Comparison of ENCODE assay signal across 16 cellular contexts in the genomic region with DNA sequence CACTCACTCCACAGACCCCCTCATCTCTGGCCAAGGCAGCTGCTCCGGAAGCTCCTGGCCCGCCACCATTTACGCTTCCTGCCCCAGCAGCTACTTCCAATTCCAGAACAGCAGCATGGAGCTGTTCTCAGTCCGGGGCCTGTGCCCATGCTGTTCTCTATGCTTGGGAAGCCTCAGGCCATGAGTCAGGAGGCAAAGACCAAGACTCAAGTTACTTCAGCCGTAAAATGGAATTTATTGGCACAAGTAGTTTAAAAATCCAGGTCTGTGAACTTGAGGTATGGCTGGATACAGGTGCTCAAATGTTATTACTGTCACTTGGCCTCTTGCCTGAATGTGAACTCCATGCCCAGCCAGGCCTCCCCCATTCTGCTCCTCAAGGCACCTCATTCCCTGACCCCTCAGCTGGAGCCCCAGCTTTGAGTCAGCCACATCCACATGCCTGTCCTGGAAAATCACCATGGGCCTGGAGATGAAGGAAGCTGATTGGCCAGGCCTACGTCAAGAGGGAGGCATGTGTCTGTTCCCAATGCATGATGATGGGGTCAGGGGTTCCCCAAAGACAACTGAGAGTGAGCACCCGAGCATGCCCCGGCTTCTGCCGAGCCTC. TPM values are rescaled to one million over a fixed set of nuclear protein-coding genes. Genes with fewer than 3 reads are reported as not detected.
DNase-seq lines count a peak whose midpoint lies in the region; ATAC-seq and TF ChIP-seq lines count a peak whose summit lies in the region.
"Had no signal": no experiment of that assay in that cellular context is flagged by ENCODE, and none has a peak within 500 bp of the region (broad histone marks: within the 10 kb centered on the region; RNA-seq: fewer than 3 reads in every experiment).

No MANE protein-coding gene starts in this region.

- H3K27me3 ChIP-seq in mesendoderm (ENCODE audit: insufficient read depth, low read length, poor library complexity), result no peaks in the 10 kb centered on the region

- no peaks in the 10 kb centered on the region for H3K36me3 ChIP-seq in mesendoderm (ENCODE audit: control insufficient read depth, insufficient read depth, low read length)

- TF ChIP-seq CTCF in natural killer cell (IDR thresholded peaks at IDR 0.05), result no peak

- H3K4me3 Mint-ChIP-seq in natural killer cell, result no peak overlapping the region
- H3K4me3 Mint-ChIP-seq: B cell; CD4-positive, CD25-positive, alpha-beta regulatory T cell; IgD-negative memory B cell had no signal

- no CpG with 5 or more reads among the region's 9 CpGs for WGBS in mesendoderm (ENCODE audit: extremely low coverage, insufficient coverage, low lambda C conversion rate)

- no peak overlapping the region for H4K8ac ChIP-seq in mesendoderm (ENCODE audit: low read depth, low read length)

- peaks cover 7 to 24% of the 10 kb centered on the region in 2 donors for H3K4me1 Mint-ChIP-seq in natural killer cell
- H3K4me1 Mint-ChIP-seq: B cell; CD4-positive, CD25-positive, alpha-beta regulatory T cell; IgD-negative memory B cell had no signal

- peaks cover 9% of the 10 kb centered on the region for H3K4me1 ChIP-seq in mesendoderm (ENCODE audit: control insufficient read depth, low read depth, low read length)

- H3K36me3 Mint-ChIP-seq in natural killer cell, result no peaks in the 10 kb centered on the region
- H3K36me3 Mint-ChIP-seq: CD4-positive, CD25-positive, alpha-beta regulatory T cell had no signal

- H3K18ac ChIP-seq in mesendoderm (ENCODE audit: low read length), result no peak overlapping the region

- H2BK5ac ChIP-seq in mesendoderm (ENCODE audit: low read length), result no peak overlapping the region

- H3K27ac ChIP-seq in mesendoderm (ENCODE audit: low read depth, low read length), result no peak overlapping the region
- H3K27ac ChIP-seq: RWPE1 had no signal

- H3K27ac Mint-ChIP-seq in natural killer cell, result no peak overlapping the region
- H3K27ac Mint-ChIP-seq: B cell; CD4-positive, CD25-positive, alpha-beta regulatory T cell; IgD-negative memory B cell had no signal

- no peak overlapping the region for H3K23ac ChIP-seq in mesendoderm (ENCODE audit: low read length)

- H4K5ac ChIP-seq in mesendoderm (ENCODE audit: low read length), result no peak overlapping the region

- no peak overlapping the region for H3K4me3 ChIP-seq in mesendoderm (ENCODE audit: low read length)

- ATAC-seq in GM21529 (IDR thresholded peaks at IDR 0.05; ENCODE audit: unreplicated experiment) (no peak), GM19035 (IDR thresholded peaks at IDR 0.05; ENCODE audit: unreplicated experiment) (no peak), natural killer cell (no peak)

- H3K9me3 Mint-ChIP-seq in natural killer cell, result no peaks in the 10 kb centered on the region
- H3K9me3 Mint-ChIP-seq: CD4-positive, CD25-positive, alpha-beta regulatory T cell; IgD-negative memory B cell had no signal

- no peak overlapping the region for H3K4ac ChIP-seq in mesendoderm (ENCODE audit: low read depth, low read length)

- H2BK120ac ChIP-seq in mesendoderm (ENCODE audit: low read depth, low read length), result no peak overlapping the region

- intact Hi-C loops in natural killer cell (cut with micrococcal nuclease), result no loop called here

- no peak for TF ChIP-seq EP300 in Ishikawa (IDR thresholded peaks at IDR 0.05; ENCODE audit: borderline replicate concordance)

- H3K79me1 ChIP-seq in mesendoderm (ENCODE audit: low read length), result no peaks in the 10 kb centered on the region

- no peak overlapping the region for H2BK15ac ChIP-seq in mesendoderm (replicated peaks; ENCODE audit: low read depth)

- H3K4me2 ChIP-seq in mesendoderm (ENCODE audit: low read length), result no peak overlapping the region

- TF ChIP-seq RAD21 in Ishikawa (IDR thresholded peaks at IDR 0.05; ENCODE audit: low read depth), result no peak

- H3K79me2 ChIP-seq in mesendoderm (ENCODE audit: control insufficient read depth, insufficient read depth, low read length), result no peaks in the 10 kb centered on the region

- DNase-seq in fibroblast of peridontal ligament (ENCODE audit: extremely low read depth), result peak; percentile 2
- DNase-seq in mesendoderm, result no peak
- DNase-seq in natural killer cell, result no peak
- DNase-seq in OCI-M2 (lab: John Stamatoyannopoulos, UW; ENCODE audit: unreplicated experiment), result no peak
- DNase-seq: CD4-positive, CD25-positive, alpha-beta regulatory T cell; NCI-H1105 treated with DMSO at 0.1 percent for 48 hours; NCI-H1694 treated with DMSO at 0.1 percent for 48 hours; NCI-H345; NCI-H69 had no signal

- H2AK5ac ChIP-seq in mesendoderm (ENCODE audit: low read length), result no peak overlapping the region

- no peak overlapping the region for H3K9ac ChIP-seq in mesendoderm (ENCODE audit: low read length)

- H3K56ac ChIP-seq in mesendoderm (ENCODE audit: low read length), result peak overlapping the region; percentile 22

- peaks cover 13 to 14% of the 10 kb centered on the region in 2 donors for H3K27me3 Mint-ChIP-seq in natural killer cell (ENCODE audit: low read depth in 2 of 2)

TF ChIP-seq in Ishikawa, 13 proteins besides CTCF, POLR2A, EP300 and RAD21:
- TF ChIP-seq CEBPB (IDR thresholded peaks at IDR 0.05), result no peak
- TF ChIP-seq, protein P1, sequence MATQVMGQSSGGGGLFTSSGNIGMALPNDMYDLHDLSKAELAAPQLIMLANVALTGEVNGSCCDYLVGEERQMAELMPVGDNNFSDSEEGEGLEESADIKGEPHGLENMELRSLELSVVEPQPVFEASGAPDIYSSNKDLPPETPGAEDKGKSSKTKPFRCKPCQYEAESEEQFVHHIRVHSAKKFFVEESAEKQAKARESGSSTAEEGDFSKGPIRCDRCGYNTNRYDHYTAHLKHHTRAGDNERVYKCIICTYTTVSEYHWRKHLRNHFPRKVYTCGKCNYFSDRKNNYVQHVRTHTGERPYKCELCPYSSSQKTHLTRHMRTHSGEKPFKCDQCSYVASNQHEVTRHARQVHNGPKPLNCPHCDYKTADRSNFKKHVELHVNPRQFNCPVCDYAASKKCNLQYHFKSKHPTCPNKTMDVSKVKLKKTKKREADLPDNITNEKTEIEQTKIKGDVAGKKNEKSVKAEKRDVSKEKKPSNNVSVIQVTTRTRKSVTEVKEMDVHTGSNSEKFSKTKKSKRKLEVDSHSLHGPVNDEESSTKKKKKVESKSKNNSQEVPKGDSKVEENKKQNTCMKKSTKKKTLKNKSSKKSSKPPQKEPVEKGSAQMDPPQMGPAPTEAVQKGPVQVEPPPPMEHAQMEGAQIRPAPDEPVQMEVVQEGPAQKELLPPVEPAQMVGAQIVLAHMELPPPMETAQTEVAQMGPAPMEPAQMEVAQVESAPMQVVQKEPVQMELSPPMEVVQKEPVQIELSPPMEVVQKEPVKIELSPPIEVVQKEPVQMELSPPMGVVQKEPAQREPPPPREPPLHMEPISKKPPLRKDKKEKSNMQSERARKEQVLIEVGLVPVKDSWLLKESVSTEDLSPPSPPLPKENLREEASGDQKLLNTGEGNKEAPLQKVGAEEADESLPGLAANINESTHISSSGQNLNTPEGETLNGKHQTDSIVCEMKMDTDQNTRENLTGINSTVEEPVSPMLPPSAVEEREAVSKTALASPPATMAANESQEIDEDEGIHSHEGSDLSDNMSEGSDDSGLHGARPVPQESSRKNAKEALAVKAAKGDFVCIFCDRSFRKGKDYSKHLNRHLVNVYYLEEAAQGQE (IDR thresholded peaks at IDR 0.05; ENCODE audit: low read depth), result peak; percentile 23; the same call in 1 of the 2 replicates
- TF ChIP-seq FOXM1 (IDR thresholded peaks at IDR 0.05; ENCODE audit: borderline replicate concordance, low read depth), result no peak
- peak; percentile 30; the same call in 1 of the 2 replicates for TF ChIP-seq TCF12 (IDR thresholded peaks at IDR 0.05; ENCODE audit: low read depth)
- peak; percentile 36 for TF ChIP-seq NFIC (IDR thresholded peaks at IDR 0.05)

RNA-seq across cellular contexts. Expression of a gene that starts 31.4 kb away (rescaled TPM):
- 4.1 TPM for polyA plus RNA-seq in mesendoderm (2013, experiment 1 of 2)
- 3.7 TPM for polyA plus RNA-seq in mesendoderm (2013, experiment 2 of 2)
- 10 to 100 TPM; 36.5 to 56.4 (median 43.8) TPM for total RNA-seq in natural killer cell
- total RNA-seq: LHCN-M2 had no signal

RNA-seq across cellular contexts. Expression of a gene that starts 32.7 kb away (rescaled TPM):
- 1.9 TPM for polyA plus RNA-seq in mesendoderm (2013, experiment 1 of 2)
- polyA plus RNA-seq in mesendoderm (2013, experiment 2 of 2), result 1.9 TPM
- total RNA-seq in natural killer cell, result 10 to 100 TPM in 2 of 3 donors, 1 to 10 TPM in 1; 7.5 to 15.3 (median 11.7) TPM

RNA-seq across cellular contexts. Expression of a gene that starts 34.5 kb away (rescaled TPM):
- polyA plus RNA-seq in mesendoderm (2013, experiment 1 of 2), result 5.3 TPM
- 5.4 TPM for polyA plus RNA-seq in mesendoderm (2013, experiment 2 of 2)
- total RNA-seq in natural killer cell, result 10 to 100 TPM; 20.5 to 29.3 (median 28.2) TPM
